ENCODE assay signal across 8 cellular contexts in the genomic region with DNA sequence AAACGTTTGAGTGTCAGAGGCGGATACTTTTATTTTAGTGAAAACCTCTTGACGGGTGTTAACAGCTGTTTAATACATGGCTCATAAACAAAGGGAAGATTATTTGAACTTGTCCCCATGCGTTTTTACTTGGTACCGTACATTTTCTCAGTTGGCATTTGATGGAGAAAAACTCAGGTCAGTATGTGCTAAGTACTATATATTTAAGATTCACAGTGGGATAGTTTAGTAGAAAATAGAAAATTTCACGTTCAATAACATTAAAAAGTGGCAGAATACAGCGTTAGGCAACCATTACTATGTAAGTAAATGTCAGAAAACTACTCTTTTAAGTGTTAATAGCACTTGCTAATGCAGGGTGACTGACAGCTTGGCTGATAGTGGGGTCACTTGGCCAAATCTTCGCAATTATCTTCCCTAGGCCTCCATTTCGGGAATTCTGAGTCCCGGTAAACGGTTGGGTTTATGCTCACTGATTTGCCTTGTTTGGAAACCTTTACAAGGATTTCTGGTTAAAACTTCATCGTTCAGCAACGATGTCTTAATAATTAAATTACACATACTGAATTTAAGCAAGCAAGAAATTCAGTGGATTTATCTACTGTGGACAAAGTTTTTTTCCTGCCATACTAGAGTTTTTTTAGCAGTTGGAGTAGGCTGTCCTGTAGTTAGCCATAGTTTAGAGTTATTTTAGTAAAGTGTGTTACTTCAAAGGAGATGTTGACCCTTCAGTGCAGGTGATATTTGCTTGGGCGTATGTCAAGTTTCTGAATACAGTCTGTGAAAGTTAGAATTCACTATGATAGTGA. TPM values are rescaled to one million over a fixed set of nuclear protein-coding genes. Genes with fewer than 3 reads are reported as not detected.
A peak's percentile ranks its signal among the peaks of the same experiment; 100 is the strongest.
DNase-seq lines count a peak whose midpoint lies in the region; ATAC-seq and TF ChIP-seq lines count a peak whose summit lies in the region.

No MANE protein-coding gene starts in this region.

- DNase-seq in activated T-cell treated with anti-CD3 and anti-CD28 coated beads, Interleukin-2, amount 50 U/mL, for 4 hours: no peak
- DNase-seq in activated T-cell treated with anti-CD3 and anti-CD28 coated beads, Interleukin-2, amount 50 U/mL, for 1 hour: no peak
- DNase-seq in adrenal gland (peak in 1 of 7 donors; percentile 54), tibial artery (no peak), left lobe of liver (ENCODE audit: low spot score) (no peak)
- no peak for DNase-seq in stimulated activated CD4-positive, alpha-beta T cell treated with anti-CD3 and anti-CD28 coated beads, Interleukin-4, amount 100 ng/mL, for 4 hours

- whole genome bisulfite sequencing in adrenal gland, 4 donors: 5 to 16% (median 11%) methylated on average over 14 of the region's 14 CpGs
- WGBS in liver: 6% methylated on average over 14 of the region's 14 CpGs

- H3K9me3 ChIP-seq in adrenal gland (replicated peaks in 1 of 3) (no peaks in the 10 kb centered on the region), liver (ENCODE audit: control insufficient read depth in 4 of 4, low read length in 3 of 4) (no peaks in the 10 kb centered on the region), tibial artery (no peaks in the 10 kb centered on the region)

- TF ChIP-seq POLR2A in adrenal gland (IDR thresholded peaks at IDR 0.05): no peak

- H3K9me3 Mint-ChIP-seq in activated T-cell treated with anti-CD3 and anti-CD28 coated beads, Interleukin-2, amount 50 U/mL, for 4 hours: no peaks in the 10 kb centered on the region

- intact Hi-C loops in adrenal gland (cut with DNase I): no loop called here
- intact Hi-C loops in tibial artery (cut with DNase I; ENCODE audit: low total_unique reads): loop anchor here (2.0 kb wide), 1 partner anchor 96 kb away; no protein-coding TSS in a partner anchor

- peak overlapping the region in 3 of 4 donors; percentile 17 to 48 (median 30) for H3K4me3 ChIP-seq in adrenal gland
- peak overlapping the region; percentile 64 to 67 (median 64) for H3K4me3 ChIP-seq in liver (ENCODE audit: low read depth in 1 of 3, low read length in 3 of 3)
- H3K4me3 ChIP-seq in tibial artery: peak overlapping the region; percentile 56 to 60

- H3K4me1 Mint-ChIP-seq in activated T-cell treated with anti-CD3 and anti-CD28 coated beads, Interleukin-2, amount 50 U/mL, for 4 hours (ENCODE audit: low read depth): peaks cover 58% of the 10 kb centered on the region

- peaks cover 33 to 64% of the 10 kb centered on the region in 2 donors for H3K4me1 ChIP-seq in adrenal gland (replicated peaks in 1 of 2)
- H3K4me1 ChIP-seq in liver (ENCODE audit: control insufficient read depth in 4 of 4, insufficient read depth in 4 of 4, low read length in 3 of 4): peaks cover 8 to 29% (median 17%) of the 10 kb centered on the region in 4 donors
- H3K4me1 ChIP-seq in tibial artery: peaks cover 0 to 68% (median 37%) of the 10 kb centered on the region in 4 donors

- H3K27me3 ChIP-seq in adrenal gland (no peaks in the 10 kb centered on the region), liver (ENCODE audit: control insufficient read depth in 4 of 4, insufficient read depth in 4 of 4, low read length in 3 of 4) (no peaks in the 10 kb centered on the region), tibial artery (no peaks in the 10 kb centered on the region)

- H3K4me3 Mint-ChIP-seq in activated T-cell treated with anti-CD3 and anti-CD28 coated beads, Interleukin-2, amount 50 U/mL, for 4 hours: peak overlapping the region; percentile 86

- H3K27me3 Mint-ChIP-seq in activated T-cell treated with anti-CD3 and anti-CD28 coated beads, Interleukin-2, amount 50 U/mL, for 4 hours (ENCODE audit: low read depth): no peaks in the 10 kb centered on the region

- no peak for ATAC-seq in activated T-cell treated with anti-CD3 and anti-CD28 coated beads, Interleukin-2, amount 50 U/mL, for 4 hours
- ATAC-seq in HG02642 (IDR thresholded peaks at IDR 0.05; ENCODE audit: poor library complexity, unreplicated experiment) (no peak), left lobe of liver (no peak)

- no peak for TF ChIP-seq CTCF in adrenal gland (IDR thresholded peaks at IDR 0.05)
- no peak for TF ChIP-seq CTCF in liver (IDR thresholded peaks at IDR 0.05; ENCODE audit: low read depth, low read length, missing input control)
- TF ChIP-seq CTCF in tibial artery (IDR thresholded peaks at IDR 0.05): no peak

- H3K36me3 Mint-ChIP-seq in activated T-cell treated with anti-CD3 and anti-CD28 coated beads, Interleukin-2, amount 50 U/mL, for 4 hours (ENCODE audit: insufficient read depth): peaks cover 27% of the 10 kb centered on the region

- peak overlapping the region; percentile 96 to 100 for H3K9ac ChIP-seq in liver (ENCODE audit: low read depth in 1 of 2, low read length in 2 of 2)

- H3K27ac ChIP-seq in adrenal gland: peak overlapping the region; percentile 73 to 99 (median 94)
- H3K27ac ChIP-seq in liver (ENCODE audit: low read depth in 1 of 2, low read length in 2 of 2): peak overlapping the region; percentile 96 to 98
- peak overlapping the region; percentile 92 to 95 for H3K27ac ChIP-seq in tibial artery

- H3K36me3 ChIP-seq in adrenal gland (replicated peaks in 1 of 2) (no peaks in the 10 kb centered on the region), liver (ENCODE audit: control insufficient read depth in 4 of 4, insufficient read depth in 3 of 4, low read depth in 1 of 4, low read length in 3 of 4) (no peaks in the 10 kb centered on the region), tibial artery (no peaks in the 10 kb centered on the region)

- no peak for TF ChIP-seq RAD21 in liver (IDR thresholded peaks at IDR 0.05)

TF ChIP-seq in liver, 16 proteins besides CTCF, POLR2A, EP300 and RAD21:
- no peak for TF ChIP-seq GABPA (IDR thresholded peaks at IDR 0.05 in 1 of 2, conservative IDR thresholded peaks at IDR 0.05 in 1 of 2)
- TF ChIP-seq JUND (IDR thresholded peaks at IDR 0.05): no peak
- TF ChIP-seq, protein P1, sequence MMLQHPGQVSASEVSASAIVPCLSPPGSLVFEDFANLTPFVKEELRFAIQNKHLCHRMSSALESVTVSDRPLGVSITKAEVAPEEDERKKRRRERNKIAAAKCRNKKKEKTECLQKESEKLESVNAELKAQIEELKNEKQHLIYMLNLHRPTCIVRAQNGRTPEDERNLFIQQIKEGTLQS (IDR thresholded peaks at IDR 0.05): no peak
- TF ChIP-seq, protein P2, sequence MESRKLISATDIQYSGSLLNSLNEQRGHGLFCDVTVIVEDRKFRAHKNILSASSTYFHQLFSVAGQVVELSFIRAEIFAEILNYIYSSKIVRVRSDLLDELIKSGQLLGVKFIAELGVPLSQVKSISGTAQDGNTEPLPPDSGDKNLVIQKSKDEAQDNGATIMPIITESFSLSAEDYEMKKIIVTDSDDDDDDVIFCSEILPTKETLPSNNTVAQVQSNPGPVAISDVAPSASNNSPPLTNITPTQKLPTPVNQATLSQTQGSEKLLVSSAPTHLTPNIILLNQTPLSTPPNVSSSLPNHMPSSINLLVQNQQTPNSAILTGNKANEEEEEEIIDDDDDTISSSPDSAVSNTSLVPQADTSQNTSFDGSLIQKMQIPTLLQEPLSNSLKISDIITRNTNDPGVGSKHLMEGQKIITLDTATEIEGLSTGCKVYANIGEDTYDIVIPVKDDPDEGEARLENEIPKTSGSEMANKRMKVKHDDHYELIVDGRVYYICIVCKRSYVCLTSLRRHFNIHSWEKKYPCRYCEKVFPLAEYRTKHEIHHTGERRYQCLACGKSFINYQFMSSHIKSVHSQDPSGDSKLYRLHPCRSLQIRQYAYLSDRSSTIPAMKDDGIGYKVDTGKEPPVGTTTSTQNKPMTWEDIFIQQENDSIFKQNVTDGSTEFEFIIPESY (IDR thresholded peaks at IDR 0.05): no peak
- no peak for TF ChIP-seq SP1 (IDR thresholded peaks at IDR 0.05)
- peak in 1 of 2 donors; percentile 12 for TF ChIP-seq RXRA (IDR thresholded peaks at IDR 0.05)
- peak; percentile 43 for TF ChIP-seq YY1 (IDR thresholded peaks at IDR 0.05)
- no peak for TF ChIP-seq HNF4G (IDR thresholded peaks at IDR 0.05)
- TF ChIP-seq EGR1 (IDR thresholded peaks at IDR 0.05; ENCODE audit: low read depth in 2 of 2): no peak
- TF ChIP-seq FOXA2 (IDR thresholded peaks at IDR 0.05): peak; percentile 4
- TF ChIP-seq NR2F2 (IDR thresholded peaks at IDR 0.05): no peak
- TF ChIP-seq, protein P3, sequence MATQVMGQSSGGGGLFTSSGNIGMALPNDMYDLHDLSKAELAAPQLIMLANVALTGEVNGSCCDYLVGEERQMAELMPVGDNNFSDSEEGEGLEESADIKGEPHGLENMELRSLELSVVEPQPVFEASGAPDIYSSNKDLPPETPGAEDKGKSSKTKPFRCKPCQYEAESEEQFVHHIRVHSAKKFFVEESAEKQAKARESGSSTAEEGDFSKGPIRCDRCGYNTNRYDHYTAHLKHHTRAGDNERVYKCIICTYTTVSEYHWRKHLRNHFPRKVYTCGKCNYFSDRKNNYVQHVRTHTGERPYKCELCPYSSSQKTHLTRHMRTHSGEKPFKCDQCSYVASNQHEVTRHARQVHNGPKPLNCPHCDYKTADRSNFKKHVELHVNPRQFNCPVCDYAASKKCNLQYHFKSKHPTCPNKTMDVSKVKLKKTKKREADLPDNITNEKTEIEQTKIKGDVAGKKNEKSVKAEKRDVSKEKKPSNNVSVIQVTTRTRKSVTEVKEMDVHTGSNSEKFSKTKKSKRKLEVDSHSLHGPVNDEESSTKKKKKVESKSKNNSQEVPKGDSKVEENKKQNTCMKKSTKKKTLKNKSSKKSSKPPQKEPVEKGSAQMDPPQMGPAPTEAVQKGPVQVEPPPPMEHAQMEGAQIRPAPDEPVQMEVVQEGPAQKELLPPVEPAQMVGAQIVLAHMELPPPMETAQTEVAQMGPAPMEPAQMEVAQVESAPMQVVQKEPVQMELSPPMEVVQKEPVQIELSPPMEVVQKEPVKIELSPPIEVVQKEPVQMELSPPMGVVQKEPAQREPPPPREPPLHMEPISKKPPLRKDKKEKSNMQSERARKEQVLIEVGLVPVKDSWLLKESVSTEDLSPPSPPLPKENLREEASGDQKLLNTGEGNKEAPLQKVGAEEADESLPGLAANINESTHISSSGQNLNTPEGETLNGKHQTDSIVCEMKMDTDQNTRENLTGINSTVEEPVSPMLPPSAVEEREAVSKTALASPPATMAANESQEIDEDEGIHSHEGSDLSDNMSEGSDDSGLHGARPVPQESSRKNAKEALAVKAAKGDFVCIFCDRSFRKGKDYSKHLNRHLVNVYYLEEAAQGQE (IDR thresholded peaks at IDR 0.05): no peak
- TF ChIP-seq HNF4A (conservative IDR thresholded peaks at IDR 0.05): no peak
- TF ChIP-seq, protein P4, sequence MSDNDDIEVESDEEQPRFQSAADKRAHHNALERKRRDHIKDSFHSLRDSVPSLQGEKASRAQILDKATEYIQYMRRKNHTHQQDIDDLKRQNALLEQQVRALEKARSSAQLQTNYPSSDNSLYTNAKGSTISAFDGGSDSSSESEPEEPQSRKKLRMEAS (IDR thresholded peaks at IDR 0.05): no peak
- TF ChIP-seq TAF1 (conservative IDR thresholded peaks at IDR 0.05): no peak
- TF ChIP-seq FOXA1 (IDR thresholded peaks at IDR 0.05): no peak

RNA-seq across cellular contexts. Expression of gene CHD2, which starts 4.9 kb away (rescaled TPM):
- total RNA-seq in activated T-cell treated with anti-CD3 and anti-CD28 coated beads, Interleukin-2, amount 50 U/mL, for 4 hours: 10 to 100 TPM; 58.0 to 67.7 (median 59.7) TPM
- 100 to 1,000 TPM in 2 of 8 donors, 10 to 100 TPM in 6; 41.3 to 115 (median 83.1) TPM for total RNA-seq in adrenal gland
- 10 to 100 TPM; 40.1 to 60.2 (median 50.3) TPM for polyA plus RNA-seq in adrenal gland
- total RNA-seq in liver: 10 to 100 TPM; 70.5 to 90.2 TPM
- 10 to 100 TPM; 13.9 to 28.3 TPM for polyA plus RNA-seq in liver
- total RNA-seq in left lobe of liver: 53.1 TPM
